8 cellular contexts compared by ENCODE assay signal in the genomic region with DNA sequence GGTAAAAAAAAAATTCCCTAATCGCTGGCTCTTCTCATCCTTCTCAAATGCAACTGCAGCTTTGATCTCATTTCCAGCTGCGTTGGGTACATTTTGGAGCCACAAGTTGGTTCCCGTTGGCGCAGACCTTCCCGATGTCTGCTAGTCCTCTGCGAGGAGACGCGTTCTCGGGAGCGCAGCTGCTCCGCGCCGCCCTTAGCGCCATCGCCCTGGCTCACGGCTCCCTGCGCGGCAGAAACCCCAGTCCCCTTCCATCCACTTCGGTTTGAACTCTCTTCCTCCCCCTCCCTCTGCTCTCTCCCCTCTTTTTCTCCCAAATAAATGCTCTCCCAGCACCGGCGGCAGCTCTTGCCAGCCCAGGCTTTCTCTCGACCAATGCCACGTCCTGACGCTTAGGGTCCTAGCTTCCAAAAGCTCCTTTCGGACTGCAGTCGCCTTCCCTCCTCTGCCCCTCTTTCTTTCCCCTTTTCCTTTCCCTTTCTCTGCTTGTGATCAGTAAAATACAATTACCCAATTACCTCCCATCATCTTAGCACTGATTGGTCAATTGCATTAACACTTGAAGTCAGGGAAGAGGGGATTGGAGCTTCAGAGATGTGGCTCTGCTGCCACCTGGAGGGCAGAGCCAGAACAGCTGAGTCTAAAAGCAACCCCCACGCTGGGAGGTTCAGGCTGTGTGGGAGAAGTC.
DNase-seq lines count a peak whose midpoint lies in the region; ATAC-seq and TF ChIP-seq lines count a peak whose summit lies in the region.

No MANE protein-coding gene starts in this region.

- peak; percentile 22 for TF ChIP-seq CTCF in CD8-positive, alpha-beta T cell (IDR thresholded peaks at IDR 0.05)
- peak; percentile 95 for TF ChIP-seq CTCF in fibroblast of mammary gland (conservative IDR thresholded peaks at IDR 0.05; ENCODE audit: control insufficient read depth, insufficient read depth, low read depth, low read length)
- peak; percentile 63 to 83 (median 71) for TF ChIP-seq CTCF in transverse colon (IDR thresholded peaks at IDR 0.05)

- in situ Hi-C loops in transverse colon (cut with MboI; ENCODE audit: low pct_ligation_motif_present in 1 of 4, low pct_unique_long_range_greater_than_20kb in 1 of 4, low sequenced_read_pairs in 3 of 4) = no loop called here

- no peak overlapping the region for H3K4me3 ChIP-seq in CD8-positive, alpha-beta T cell (ENCODE audit: low read depth, low read length)
- H3K4me3 ChIP-seq in fibroblast of mammary gland (ENCODE audit: control insufficient read depth, low read depth, low read length) (peak overlapping the region; percentile 57), transverse colon (peak overlapping the region; percentile 27 to 60 (median 32))

- H3K27ac ChIP-seq in CD8-positive, alpha-beta T cell (ENCODE audit: low read depth, low read length) = no peak overlapping the region
- peak overlapping the region; percentile 32 to 74 (median 60) for H3K27ac ChIP-seq in transverse colon

- no peaks in the 10 kb centered on the region for H3K27me3 ChIP-seq in CD8-positive, alpha-beta T cell (ENCODE audit: insufficient read depth, low read length)
- peaks cover 27% of the 10 kb centered on the region for H3K27me3 ChIP-seq in transverse colon

- H3K4me3 Mint-ChIP-seq in CD8-positive, alpha-beta T cell = peak overlapping the region; percentile 37
- peak overlapping the region; percentile 59 for H3K4me3 Mint-ChIP-seq in activated CD4-positive, alpha-beta memory T cell treated with anti-CD3 and anti-CD28 coated beads, Interleukin-2, amount 10 ng/mL, durations not matched to agents 7 days and 5 days

- H3K4me1 Mint-ChIP-seq in CD8-positive, alpha-beta T cell (ENCODE audit: low read depth) = peaks cover 3% of the 10 kb centered on the region
- H3K4me1 Mint-ChIP-seq in activated CD4-positive, alpha-beta memory T cell treated with anti-CD3 and anti-CD28 coated beads, Interleukin-2, amount 10 ng/mL, durations not matched to agents 7 days and 5 days = peaks cover 9% of the 10 kb centered on the region

- no peak overlapping the region for H3K27ac Mint-ChIP-seq in CD8-positive, alpha-beta T cell
- no peak overlapping the region for H3K27ac Mint-ChIP-seq in activated CD4-positive, alpha-beta memory T cell treated with anti-CD3 and anti-CD28 coated beads, Interleukin-2, amount 10 ng/mL, durations not matched to agents 7 days and 5 days

- no peaks in the 10 kb centered on the region for H3K36me3 Mint-ChIP-seq in CD8-positive, alpha-beta T cell
- H3K36me3 Mint-ChIP-seq in activated CD4-positive, alpha-beta memory T cell treated with anti-CD3 and anti-CD28 coated beads, Interleukin-2, amount 10 ng/mL, durations not matched to agents 7 days and 5 days (ENCODE audit: low read depth) = no peaks in the 10 kb centered on the region

- no peaks in the 10 kb centered on the region for H3K36me3 ChIP-seq in CD8-positive, alpha-beta T cell (ENCODE audit: insufficient read depth, low read length)
- H3K36me3 ChIP-seq in transverse colon = no peaks in the 10 kb centered on the region

- TF ChIP-seq POLR2A in transverse colon (IDR thresholded peaks at IDR 0.05) = no peak

- no peak for ATAC-seq in CD8-positive, alpha-beta T cell
- ATAC-seq in GM18873 (IDR thresholded peaks at IDR 0.05; ENCODE audit: low FRiP score, unreplicated experiment) (peak; percentile 92), HG03095 (IDR thresholded peaks at IDR 0.05; ENCODE audit: unreplicated experiment) (peak; percentile 95)

- peaks cover 11% of the 10 kb centered on the region for H3K27me3 Mint-ChIP-seq in CD8-positive, alpha-beta T cell (ENCODE audit: low read depth)
- peaks cover 13% of the 10 kb centered on the region for H3K27me3 Mint-ChIP-seq in activated CD4-positive, alpha-beta memory T cell treated with anti-CD3 and anti-CD28 coated beads, Interleukin-2, amount 10 ng/mL, durations not matched to agents 7 days and 5 days

- 4 to 19% methylated on average over 13 to 27 of the region's 27 CpGs for WGBS in transverse colon (ENCODE audit: low coverage in 1 of 2), 2 donors

- CTCF ChIA-PET in CD8-positive, alpha-beta T cell (lab: Charles Lee) = no interaction called here
- CTCF ChIA-PET in activated CD4-positive, alpha-beta memory T cell treated with anti-CD3 and anti-CD28 coated beads, Interleukin-2, amount 10 ng/mL, durations not matched to agents 7 days and 5 days (lab: Charles Lee) = interaction anchor here (0.7 to 1.3 kb wide), 6 partner anchors 11 to 1559 kb away, joined by 3 to 5 read pairs (median 3); no protein-coding TSS in a partner anchor

- no peak for TF ChIP-seq EP300 in transverse colon (IDR thresholded peaks at IDR 0.05; ENCODE audit: low read depth)

- H3K4me1 ChIP-seq in CD8-positive, alpha-beta T cell (ENCODE audit: insufficient read depth, low read length) = no peaks in the 10 kb centered on the region
- peaks cover 0 to 15% (median 6%) of the 10 kb centered on the region in 4 donors for H3K4me1 ChIP-seq in transverse colon

- H3K9me3 Mint-ChIP-seq in CD8-positive, alpha-beta T cell = peaks cover 4% of the 10 kb centered on the region
- H3K9me3 Mint-ChIP-seq in activated CD4-positive, alpha-beta memory T cell treated with anti-CD3 and anti-CD28 coated beads, Interleukin-2, amount 10 ng/mL, durations not matched to agents 7 days and 5 days = no peaks in the 10 kb centered on the region

- no peak for DNase-seq in CD8-positive, alpha-beta T cell
- DNase-seq in NCI-H2196 (lab: John Stamatoyannopoulos, UW; ENCODE audit: unreplicated experiment) (peak; percentile 59), fibroblast of mammary gland (ENCODE audit: low read depth) (peak; percentile 86), myocyte (ENCODE audit: low read depth) (peak; percentile 12), transverse colon (peak; percentile 16)
- peak; percentile 34 for DNase-seq in activated CD4-positive, alpha-beta memory T cell treated with anti-CD3 and anti-CD28 coated beads, Interleukin-2, amount 10 ng/mL, durations not matched to agents 7 days and 5 days

- POLR2A ChIA-PET in CD8-positive, alpha-beta T cell (lab: Charles Lee) = no interaction called here
- POLR2A ChIA-PET in activated CD4-positive, alpha-beta memory T cell treated with anti-CD3 and anti-CD28 coated beads, Interleukin-2, amount 10 ng/mL, durations not matched to agents 7 days and 5 days (lab: Charles Lee) = no interaction called here

- intact Hi-C loops in CD8-positive, alpha-beta T cell (cut with DNase I, micrococcal nuclease) = no loop called here
- intact Hi-C loops in transverse colon (cut with DNase I; ENCODE audit: low total_unique reads) = no loop called here

- no peaks in the 10 kb centered on the region for H3K9me3 ChIP-seq in CD8-positive, alpha-beta T cell (ENCODE audit: low read length)
- no peaks in the 10 kb centered on the region for H3K9me3 ChIP-seq in transverse colon

Comparison
In these comparisons a context has a peak if more than half of its experiments do, and no peak if none do; other contexts are left out.
1. DNase-seq: peak in NCI-H2196 (single experiment), activated CD4-positive, alpha-beta memory T cell treated with anti-CD3 and anti-CD28 coated beads, Interleukin-2, amount 10 ng/mL, durations not matched to agents 7 days and 5 days (single experiment), fibroblast of mammary gland (single experiment), myocyte (single experiment) and transverse colon (single experiment); none in CD8-positive, alpha-beta T cell (0 of 7).
2. CTCF ChIP-seq: peak in every context shown above with its lines; median percentile 95 in fibroblast of mammary gland; 71 in transverse colon; 22 in CD8-positive, alpha-beta T cell.